In genomic region chr4:85116008-85116407, GRCh38 we compare ENCODE assay signal across 23 cellular contexts.
A peak's percentile ranks its signal among the peaks of the same experiment; 100 is the strongest.
DNase-seq lines count a peak whose midpoint lies in the region; ATAC-seq, FAIRE-seq and TF ChIP-seq lines count a peak whose summit lies in the region.
"Had no signal": no experiment of that assay in that cellular context is flagged by ENCODE, and none has a peak within 500 bp of the region (broad histone marks: within the 10 kb centered on the region; RNA-seq: fewer than 3 reads in every experiment).

No MANE protein-coding gene starts in this region.

- FAIRE-seq in pancreas (lab: Jason Lieb, UNC), result no peak
- FAIRE-seq: A549, D721Med, G401.6, GM12891, GM19239 had no signal

- no peaks in the 10 kb centered on the region for H3K9me3 ChIP-seq in body of pancreas
- no peaks in the 10 kb centered on the region for H3K9me3 ChIP-seq in pancreas
- no peaks in the 10 kb centered on the region for H3K9me3 ChIP-seq in mucosa of descending colon
- H3K9me3 ChIP-seq: A549, Caco-2 had no signal

- H3K27me3 ChIP-seq in GM23338 (ENCODE audit: insufficient read depth), result no peaks in the 10 kb centered on the region
- H3K27me3 ChIP-seq in body of pancreas, result no peaks in the 10 kb centered on the region
- no peaks in the 10 kb centered on the region for H3K27me3 ChIP-seq in pancreas
- H3K27me3 ChIP-seq: BLaER1 treated with 17β-estradiol and CSF1 and Interleukin-3, amounts not matched to agents 10 nM and 100 nM had no signal

- ATAC-seq in GM23338 (no peak), body of pancreas (peak; percentile 79), pancreas (peak; percentile 54 to 94 (median 75)), mucosa of descending colon (no peak)
- ATAC-seq: A549; CD8-positive, alpha-beta T cell had no signal

- H3K36me3 ChIP-seq in GM23338 (ENCODE audit: insufficient read depth) (no peaks in the 10 kb centered on the region), body of pancreas (replicated peaks in 1 of 2; ENCODE audit: insufficient read depth in 1 of 2, low read depth in 2 of 2) (no peaks in the 10 kb centered on the region), pancreas (no peaks in the 10 kb centered on the region), mucosa of descending colon (ENCODE audit: low read depth) (no peaks in the 10 kb centered on the region)
- H3K36me3 ChIP-seq: BLaER1 treated with 17β-estradiol and CSF1 and Interleukin-3, amounts not matched to agents 10 nM and 100 nM had no signal

- H3K27ac ChIP-seq in GM23338 (ENCODE audit: low read depth) (no peak overlapping the region), body of pancreas (peak overlapping the region in 3 of 4 donors; percentile 22 to 38 (median 36)), pancreas (peak overlapping the region in 1 of 4 donors; percentile 54)
- H3K27ac ChIP-seq: 22Rv1; A549; BLaER1 treated with 17β-estradiol and CSF1 and Interleukin-3, amounts not matched to agents 10 nM and 100 nM; C4-2B had no signal

- no peak overlapping the region for H3K4me3 ChIP-seq in GM23338
- no peak overlapping the region for H3K4me3 ChIP-seq in body of pancreas
- H3K4me3 ChIP-seq in pancreas, result no peak overlapping the region
- H3K4me3 ChIP-seq in mucosa of descending colon, result no peak overlapping the region
- H3K4me3 ChIP-seq: A549; BLaER1 treated with 17β-estradiol and CSF1 and Interleukin-3, amounts not matched to agents 10 nM and 100 nM had no signal

- peaks cover 26% of the 10 kb centered on the region; the same call in 1 of the 2 replicates for H3K9me2 ChIP-seq in GM23338 (ENCODE audit: insufficient read depth)

- H2AFZ ChIP-seq in GM23338, result 0 out of 2 replicates have a peak overlapping the region, but pooled peaks have one; percentile 8

- no peaks in the 10 kb centered on the region for H3K27me3 Mint-ChIP-seq in GM23338 (ENCODE audit: insufficient read depth, low read depth, poor library complexity)
- H3K27me3 Mint-ChIP-seq: CD4-positive, alpha-beta T cell had no signal

- no peak overlapping the region for H3K27ac Mint-ChIP-seq in GM23338
- H3K27ac Mint-ChIP-seq: B cell; CD4-positive, alpha-beta T cell; CD8-positive, alpha-beta T cell had no signal

- no peaks in the 10 kb centered on the region for H3K36me3 Mint-ChIP-seq in GM23338 (ENCODE audit: low read depth)
- H3K36me3 Mint-ChIP-seq: CD8-positive, alpha-beta T cell had no signal

- H3K4me3 Mint-ChIP-seq in GM23338, result no peak overlapping the region
- H3K4me3 Mint-ChIP-seq: B cell; CD4-positive, alpha-beta T cell; CD8-positive, alpha-beta T cell had no signal

- DNase-seq in DMS53 (lab: John Stamatoyannopoulos, UW) (peak; percentile 4), DMS53 treated with DMSO at 0.1 percent for 48 hours (lab: John Stamatoyannopoulos, UW; ENCODE audit: unreplicated experiment) (no peak), GM23338 (ENCODE audit: low spot score) (no peak), body of pancreas (peak in 2 of 4 donors; percentile 30 to 33), pancreas (peak in 2 of 6 donors; percentile 21 to 39), cortex of kidney (lab: John Stamatoyannopoulos, UW) (no peak), mucosa of descending colon (no peak)
- DNase-seq: AML-193; Caco-2; Calu3; CD4-positive, alpha-beta T cell; CD8-positive, alpha-beta T cell; DMS79 treated with DMSO at 0.1 percent for 48 hours; GF-D8 had no signal

- H3K4me1 ChIP-seq in GM23338 (ENCODE audit: insufficient read depth) (no peaks in the 10 kb centered on the region), body of pancreas (peaks cover 16% of the 10 kb centered on the region), pancreas (no peaks in the 10 kb centered on the region), mucosa of descending colon (ENCODE audit: low read depth) (no peaks in the 10 kb centered on the region)
- H3K4me1 ChIP-seq: A549; BLaER1 treated with 17β-estradiol and CSF1 and Interleukin-3, amounts not matched to agents 10 nM and 100 nM; Caco-2 had no signal

- no peak for TF ChIP-seq CTCF in GM23338 (conservative IDR thresholded peaks at IDR 0.05; ENCODE audit: low read depth in 2 of 2)
- TF ChIP-seq CTCF in body of pancreas (IDR thresholded peaks at IDR 0.05), result no peak
- TF ChIP-seq CTCF in pancreas (IDR thresholded peaks at IDR 0.05), result no peak
- TF ChIP-seq CTCF in mucosa of descending colon (IDR thresholded peaks at IDR 0.05), result no peak

- no peaks in the 10 kb centered on the region for H4K20me1 ChIP-seq in GM23338 (replicated peaks; ENCODE audit: insufficient read depth)
- H4K20me1 ChIP-seq: BLaER1 treated with 17β-estradiol and CSF1 and Interleukin-3, amounts not matched to agents 10 nM and 100 nM had no signal

- peaks cover 2% of the 10 kb centered on the region; the same call in 1 of the 3 replicates for H3K4me1 Mint-ChIP-seq in GM23338
- H3K4me1 Mint-ChIP-seq: B cell had no signal

- H3F3A ChIP-seq in GM23338 (replicated peaks; ENCODE audit: low read depth), result no peaks in the 10 kb centered on the region

- intact Hi-C loops in body of pancreas (cut with DNase I), result no loop called here
- intact Hi-C loops in pancreas (cut with DNase I), result no loop called here
- intact Hi-C loops in mucosa of descending colon (cut with DNase I, micrococcal nuclease), result no loop called here

- H3K4me2 ChIP-seq in GM23338, result no peak overlapping the region
- H3K4me2 ChIP-seq: A549; BLaER1 treated with 17β-estradiol and CSF1 and Interleukin-3, amounts not matched to agents 10 nM and 100 nM had no signal

- no peak for TF ChIP-seq POLR2A in body of pancreas (IDR thresholded peaks at IDR 0.05)

- peaks cover 3% of the 10 kb centered on the region; the same call in 1 of the 3 replicates for H3K9me3 Mint-ChIP-seq in GM23338

- H3K79me2 ChIP-seq in GM23338 (replicated peaks; ENCODE audit: insufficient read depth), result no peaks in the 10 kb centered on the region

TF ChIP-seq in GM23338, 12 proteins besides CTCF, POLR2A, EP300 and RAD21 (continues in another document):
- TF ChIP-seq REST (IDR thresholded peaks at IDR 0.05; ENCODE audit: unreplicated experiment) (no peak), STAT1 (IDR thresholded peaks at IDR 0.05; ENCODE audit: unreplicated experiment) (no peak), EZH2 (IDR thresholded peaks at IDR 0.05; ENCODE audit: low read depth, unreplicated experiment) (no peak), POLR2AphosphoS5 (IDR thresholded peaks at IDR 0.05; ENCODE audit: low read depth) (no peak), CREB1 (CRISPR knock-in tag; IDR thresholded peaks at IDR 0.05; ENCODE audit: low read depth) (no peak), ZNF331 (CRISPR knock-in tag; IDR thresholded peaks at IDR 0.05; ENCODE audit: low read depth) (no peak), EZH2phosphoT487 (IDR thresholded peaks at IDR 0.05; ENCODE audit: unreplicated experiment) (no peak), NANOG (IDR thresholded peaks at IDR 0.05; ENCODE audit: borderline replicate concordance) (no peak), ETS1 (IDR thresholded peaks at IDR 0.05) (no peak), JUNB (IDR thresholded peaks at IDR 0.05; ENCODE audit: unreplicated experiment) (no peak)

Comparison
In these comparisons a context has a peak if more than half of its experiments do, and no peak if none do; other contexts are left out.
1. ATAC-seq: peak in body of pancreas (single experiment) and pancreas (4 of 4); none in GM23338 (single experiment) and mucosa of descending colon (single experiment).